Comparison of ENCODE assay signal across 22 cellular contexts in the genomic region with DNA sequence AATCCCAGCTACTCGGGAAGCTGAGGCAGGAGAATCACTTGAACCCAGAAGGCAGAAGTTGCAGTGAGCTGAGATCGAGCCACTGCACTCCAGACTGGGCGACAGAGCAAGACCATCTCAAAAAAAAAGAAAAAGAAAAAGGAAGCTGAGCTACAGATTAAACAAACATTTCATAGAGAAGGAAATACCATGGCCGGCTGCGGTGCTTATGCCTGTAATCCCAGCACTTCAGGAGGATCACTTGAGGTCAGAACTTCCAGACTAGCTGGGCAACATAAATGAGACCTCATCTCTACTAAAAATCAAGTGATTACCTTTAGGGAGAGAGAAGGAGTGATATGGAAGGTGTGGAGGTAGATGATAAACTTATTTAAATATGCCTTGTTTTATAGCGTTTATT. TPM values are rescaled to one million over a fixed set of nuclear protein-coding genes. Genes with fewer than 3 reads are reported as not detected.
A peak's percentile ranks its signal among the peaks of the same experiment; 100 is the strongest.
DNase-seq lines count a peak whose midpoint lies in the region; ATAC-seq and TF ChIP-seq lines count a peak whose summit lies in the region.
"Had no signal": no experiment of that assay in that cellular context is flagged by ENCODE, and none has a peak within 500 bp of the region (broad histone marks: within the 10 kb centered on the region; RNA-seq: fewer than 3 reads in every experiment).

No MANE protein-coding gene starts in this region.

- in situ Hi-C loops in brain microvascular endothelial cell (cut with HindIII; ENCODE audit: low pct_ligation_motif_present, low sequenced_read_pairs) = loop anchor here (25.0 kb wide), 1 partner anchor 169 kb away; a partner anchor contains a TSS

- H3K9ac ChIP-seq in OCI-LY1 (ENCODE audit: low read length) = no peak overlapping the region

- TF ChIP-seq CTCF in OCI-LY1 (IDR thresholded peaks at IDR 0.05; ENCODE audit: low read length) = no peak
- no peak for TF ChIP-seq CTCF in brain microvascular endothelial cell (IDR thresholded peaks at IDR 0.05; ENCODE audit: low read depth, low read length, missing control alignments)

- ATAC-seq in right cardiac atrium = no peak

- H3K36me3 ChIP-seq in OCI-LY1 (ENCODE audit: insufficient read depth, low read length) (no peaks in the 10 kb centered on the region), brain microvascular endothelial cell (replicated peaks) (no peaks in the 10 kb centered on the region), muscle layer of duodenum (ENCODE audit: control insufficient read depth in 1 of 2, insufficient read depth in 2 of 2, low read length in 2 of 2) (no peaks in the 10 kb centered on the region)
- H3K36me3 ChIP-seq: gastrocnemius medialis, HAP-1, thoracic aorta had no signal

- no peaks in the 10 kb centered on the region for H3F3A ChIP-seq in OCI-LY1 (ENCODE audit: insufficient read depth, low read length)

- H3K4me1 ChIP-seq in OCI-LY1 (ENCODE audit: insufficient read depth, low read length, severe bottlenecking) (peaks cover 4% of the 10 kb centered on the region), muscle layer of duodenum (ENCODE audit: control insufficient read depth in 1 of 2, insufficient read depth in 2 of 2, low read length in 2 of 2) (peaks cover 0 to 3% of the 10 kb centered on the region in 2 donors), right cardiac atrium (ENCODE audit: control insufficient read depth, insufficient read depth, low read length) (no peaks in the 10 kb centered on the region)

- DNase-seq in DMS53 (lab: John Stamatoyannopoulos, UW) (peak; percentile 45), brain microvascular endothelial cell (no peak), posterior vena cava (ENCODE audit: low spot score) (no peak), SIG-M5 (lab: John Stamatoyannopoulos, UW) (no peak), right cardiac atrium (no peak)
- DNase-seq in stimulated activated naive CD4-positive, alpha-beta T cell (lab: John Stamatoyannopoulos, UW) = no peak
- DNase-seq: activated CD4-positive, alpha-beta T cell treated with anti-CD3 and anti-CD28 coated beads for 48 hours; activated CD8-positive, alpha-beta memory T cell treated with anti-CD3 and anti-CD28 coated beads, Interleukin-2, amount 10 ng/mL, durations not matched to agents 7 days and 5 days; activated naive CD8-positive, alpha-beta T cell treated with anti-CD3 and anti-CD28 coated beads, Interleukin-2, amount 50 U/mL, for 24 hours; gastrocnemius medialis; NK-92 treated with Interleukin-12 subunit alpha and Interleukin-12 subunit beta, amount 100 ng/mL, for 24 hours had no signal

- intact Hi-C loops in posterior vena cava (cut with DNase I) = loop anchor here (10.0 kb wide), 2 partner anchors 157 to 187 kb away; a partner anchor contains a TSS
- intact Hi-C loops in right cardiac atrium (cut with DNase I) = loop anchor here in 3 of 4 donors (5.0 to 10.0 kb wide), 2 partner anchors 154 to 187 kb away; a partner anchor contains a TSS

- 56% methylated on average over 6 of the region's 6 CpGs for WGBS in right cardiac atrium

- no peaks in the 10 kb centered on the region for H4K20me1 ChIP-seq in OCI-LY1 (ENCODE audit: insufficient read depth, low read length)

- no peaks in the 10 kb centered on the region for H3K9me3 ChIP-seq in OCI-LY1 (ENCODE audit: low read length)
- no peaks in the 10 kb centered on the region for H3K9me3 ChIP-seq in muscle layer of duodenum (ENCODE audit: control insufficient read depth in 1 of 2, low read length in 2 of 2)
- no peaks in the 10 kb centered on the region for H3K9me3 ChIP-seq in right cardiac atrium (ENCODE audit: control insufficient read depth, low read length)
- H3K9me3 ChIP-seq: gastrocnemius medialis, HAP-1, thoracic aorta had no signal

- peak overlapping the region; percentile 29; the same call in 1 of the 2 replicates for H3K4me2 ChIP-seq in OCI-LY1 (ENCODE audit: low read length)

- H3K27ac ChIP-seq in OCI-LY1 (ENCODE audit: low read depth, low read length, poor library complexity, severe bottlenecking) (no peak overlapping the region), brain microvascular endothelial cell (peak overlapping the region; percentile 18), muscle layer of duodenum (ENCODE audit: low read length) (peak overlapping the region; percentile 67), right cardiac atrium (ENCODE audit: low read length) (no peak overlapping the region)

- no peak overlapping the region for H3K4me3 ChIP-seq in OCI-LY1 (ENCODE audit: low read depth, low read length, poor library complexity, severe bottlenecking)
- H3K4me3 ChIP-seq in brain microvascular endothelial cell (ENCODE audit: low read depth, low read length) = no peak overlapping the region
- H3K4me3 ChIP-seq in muscle layer of duodenum (ENCODE audit: low read depth in 1 of 2, low read length in 2 of 2) = no peak overlapping the region
- no peak overlapping the region for H3K4me3 ChIP-seq in right cardiac atrium (ENCODE audit: low read length)
- H3K4me3 ChIP-seq: gastrocnemius medialis, HAP-1, thoracic aorta had no signal

- no peaks in the 10 kb centered on the region for H3K27me3 ChIP-seq in OCI-LY1 (ENCODE audit: insufficient read depth, low read length)
- H3K27me3 ChIP-seq in brain microvascular endothelial cell (replicated peaks) = no peaks in the 10 kb centered on the region
- no peaks in the 10 kb centered on the region for H3K27me3 ChIP-seq in muscle layer of duodenum (ENCODE audit: low read depth, low read length)
- no peaks in the 10 kb centered on the region for H3K27me3 ChIP-seq in right cardiac atrium (ENCODE audit: control insufficient read depth, insufficient read depth)
- H3K27me3 ChIP-seq: gastrocnemius medialis had no signal

- H2AFZ ChIP-seq in OCI-LY1 (ENCODE audit: low read length) = peak overlapping the region; percentile 99

- no peaks in the 10 kb centered on the region for H3K79me2 ChIP-seq in OCI-LY1 (ENCODE audit: insufficient read depth, low read length)

- H3K9me2 ChIP-seq in OCI-LY1 (ENCODE audit: low read depth, low read length) = no peaks in the 10 kb centered on the region

RNA-seq across cellular contexts. Expression of a gene that starts 14.0 kb away (rescaled TPM):
- not detected for total RNA-seq in posterior vena cava
- not detected for total RNA-seq in right cardiac atrium
- not detected for polyA plus RNA-seq in right cardiac atrium
- total RNA-seq: activated CD8-positive, alpha-beta memory T cell treated with anti-CD3 and anti-CD28 coated beads, Interleukin-2, amount 10 ng/mL, durations not matched to agents 7 days and 5 days; activated T-helper 2 cell treated with anti-CD3 and anti-CD28 coated beads, Interferon-gamma antibody, Interleukin-2, Interleukin-4, amounts not matched to agents 10 μg/mL and 5 μg/mL and 100 μg/mL, durations not matched to agents 14 hours and 24 hours and 36 hours; bronchial epithelial cell; CD4-positive, alpha-beta memory T cell; gastrocnemius medialis; kidney epithelial cell; naive thymus-derived CD8-positive, alpha-beta T cell; NCI-H460; osteocyte; thoracic aorta had no signal
- polyA plus RNA-seq: CD4-positive, alpha-beta memory T cell; naive thymus-derived CD8-positive, alpha-beta T cell had no signal

Comparison
In these comparisons a context has a peak if more than half of its experiments do, and no peak if none do; other contexts are left out.
1. H3K27ac ChIP-seq: peak in brain microvascular endothelial cell (single experiment) and muscle layer of duodenum (single experiment); none in OCI-LY1 (single experiment) and right cardiac atrium (single experiment).